ENCODE assay signal across 8 cellular contexts in the genomic region with DNA sequence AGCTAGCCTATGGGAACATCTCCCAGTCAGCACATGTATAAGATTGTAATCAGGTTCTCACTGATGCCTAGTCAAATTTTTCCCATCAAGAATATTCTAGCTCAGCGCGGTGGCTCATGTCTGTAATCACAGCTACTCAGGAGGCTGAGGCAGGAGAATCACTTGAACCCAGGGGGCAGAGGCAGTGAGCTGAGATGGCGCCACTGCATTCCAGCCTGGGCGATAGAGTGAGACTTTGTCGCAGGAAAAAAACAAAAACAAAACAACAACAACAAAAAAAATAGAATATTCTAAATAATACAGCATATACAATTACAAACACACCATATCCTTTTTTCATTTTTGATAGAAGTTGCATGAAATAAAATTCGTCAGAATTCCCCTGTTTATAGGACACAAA.
"Had no signal": no experiment of that assay in that cellular context is flagged by ENCODE, and none has a peak within 500 bp of the region (broad histone marks: within the 10 kb centered on the region; RNA-seq: fewer than 3 reads in every experiment).

No MANE protein-coding gene starts in this region.

- ATAC-seq: HCT116 had no signal

- H2AFZ ChIP-seq: GM23248 had no signal

- H3K36me3 ChIP-seq: HAP-1 had no signal

- H3K27ac Mint-ChIP-seq: HFFc6 had no signal

- H3K4me3 ChIP-seq: GM23248, HAP-1 had no signal

- H3K4me3 Mint-ChIP-seq: H9, HFFc6 had no signal

- H3K27ac ChIP-seq: GM23248 had no signal

- DNase-seq: GM23248, GOT3, H7, H9, HCEC 1CT, HFFc6 had no signal

- H3K4me1 ChIP-seq: HAP-1 had no signal
